ENCODE assay signal across 21 cellular contexts in the genomic region with DNA sequence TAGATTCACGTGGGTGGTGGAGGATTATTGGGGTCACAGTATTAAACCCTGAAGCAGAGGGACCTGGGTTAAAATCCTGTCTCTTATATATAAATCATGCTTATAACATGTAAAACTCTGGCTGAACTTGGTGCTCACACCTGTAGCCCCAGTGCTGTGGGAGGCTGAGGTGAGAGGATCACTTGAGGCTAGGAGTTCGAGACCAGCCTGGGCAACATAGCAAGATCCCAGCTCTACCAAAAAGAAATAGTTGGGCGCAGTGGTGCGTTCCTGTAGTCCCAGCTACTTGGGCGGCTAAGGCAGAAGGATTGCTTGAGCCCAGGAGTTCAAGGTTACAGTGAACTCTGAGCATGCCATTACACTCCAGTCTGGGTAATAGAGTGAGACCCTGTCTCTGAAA. TPM values are rescaled to one million over a fixed set of nuclear protein-coding genes. Genes with fewer than 3 reads are reported as not detected.
DNase-seq lines count a peak whose midpoint lies in the region; ATAC-seq and TF ChIP-seq lines count a peak whose summit lies in the region.
"Had no signal": no experiment of that assay in that cellular context is flagged by ENCODE, and none has a peak within 500 bp of the region (broad histone marks: within the 10 kb centered on the region; RNA-seq: fewer than 3 reads in every experiment).

No MANE protein-coding gene starts in this region.

- no peak overlapping the region for H3K4me3 ChIP-seq in naive thymus-derived CD4-positive, alpha-beta T cell (ENCODE audit: low read length)
- H3K4me3 ChIP-seq: cardiac muscle cell, sigmoid colon had no signal

- H3K27ac ChIP-seq in naive thymus-derived CD4-positive, alpha-beta T cell (ENCODE audit: low read depth, low read length): no peak overlapping the region
- H3K27ac ChIP-seq: sigmoid colon had no signal

- no peaks in the 10 kb centered on the region for H3K9me3 Mint-ChIP-seq in natural killer cell treated with Interleukin-12 subunit alpha and Interleukin-12 subunit beta and Interleukin-15 and Interleukin-18, amount 100 ng/mL, for 72 hours
- H3K9me3 Mint-ChIP-seq in natural killer cell (no peaks in the 10 kb centered on the region), activated B cell treated with CpG ODN at 0.5 μM for 24 hours (no peaks in the 10 kb centered on the region)
- H3K9me3 Mint-ChIP-seq in naive thymus-derived CD4-positive, alpha-beta T cell: peaks cover 3 to 28% (median 7%) of the 10 kb centered on the region in 11 donors
- no peaks in the 10 kb centered on the region for H3K9me3 Mint-ChIP-seq in effector memory CD8-positive, alpha-beta T cell

- no peaks in the 10 kb centered on the region for H3K27me3 Mint-ChIP-seq in natural killer cell treated with Interleukin-12 subunit alpha and Interleukin-12 subunit beta and Interleukin-15 and Interleukin-18, amount 100 ng/mL, for 72 hours
- H3K27me3 Mint-ChIP-seq in natural killer cell (ENCODE audit: low read depth in 2 of 2) (no peaks in the 10 kb centered on the region), activated B cell treated with CpG ODN at 0.5 μM for 24 hours (no peaks in the 10 kb centered on the region)
- no peaks in the 10 kb centered on the region for H3K27me3 Mint-ChIP-seq in naive thymus-derived CD4-positive, alpha-beta T cell
- no peaks in the 10 kb centered on the region for H3K27me3 Mint-ChIP-seq in effector memory CD8-positive, alpha-beta T cell

- H3K27ac Mint-ChIP-seq in natural killer cell treated with Interleukin-12 subunit alpha and Interleukin-12 subunit beta and Interleukin-15 and Interleukin-18, amount 100 ng/mL, for 72 hours: peak overlapping the region in 1 of 2 donors; percentile 59
- H3K27ac Mint-ChIP-seq in natural killer cell (no peak overlapping the region), activated B cell treated with CpG ODN at 0.5 μM for 24 hours (no peak overlapping the region)
- peak overlapping the region in 3 of 9 donors; percentile 12 to 57 (median 28) for H3K27ac Mint-ChIP-seq in naive thymus-derived CD4-positive, alpha-beta T cell
- peak overlapping the region in 1 of 2 donors; percentile 55 for H3K27ac Mint-ChIP-seq in effector memory CD8-positive, alpha-beta T cell

- intact Hi-C loops in natural killer cell (cut with micrococcal nuclease): no loop called here
- intact Hi-C loops in activated B cell treated with CpG ODN at 0.5 μM for 24 hours (cut with micrococcal nuclease): loop anchor here (5.0 to 10.0 kb wide), 2 partner anchors 172 to 574 kb away; partner anchors contain the start of gene ZNF17
- intact Hi-C loops in naive thymus-derived CD4-positive, alpha-beta T cell (cut with micrococcal nuclease): loop anchor here in 1 of 2 donors (5.0 kb wide), 2 partner anchors 339 to 1209 kb away; partner anchors contain the start of genes ZIK1 and ZNF324B

- H3K36me3 Mint-ChIP-seq in natural killer cell treated with Interleukin-12 subunit alpha and Interleukin-12 subunit beta and Interleukin-15 and Interleukin-18, amount 100 ng/mL, for 72 hours: peaks cover 4% of the 10 kb centered on the region
- H3K36me3 Mint-ChIP-seq in natural killer cell (no peaks in the 10 kb centered on the region), activated B cell treated with CpG ODN at 0.5 μM for 24 hours (ENCODE audit: low read depth) (peaks cover 57% of the 10 kb centered on the region)
- H3K36me3 Mint-ChIP-seq in naive thymus-derived CD4-positive, alpha-beta T cell: peaks cover 14 to 59% (median 48%) of the 10 kb centered on the region in 5 donors
- peaks cover 32% of the 10 kb centered on the region for H3K36me3 Mint-ChIP-seq in effector memory CD8-positive, alpha-beta T cell (ENCODE audit: insufficient read depth)

- no peak for DNase-seq in natural killer cell treated with Interleukin-12 subunit alpha and Interleukin-12 subunit beta and Interleukin-15 and Interleukin-18, amount 100 ng/mL, for 72 hours (ENCODE audit: low spot score)
- no peak for DNase-seq in natural killer cell
- DNase-seq in activated B cell treated with CpG ODN at 0.5 μM for 24 hours: no peak
- no peak for DNase-seq in naive thymus-derived CD4-positive, alpha-beta T cell
- no peak for DNase-seq in DMS79 treated with DMSO at 0.1 percent for 48 hours (lab: John Stamatoyannopoulos, UW)
- DNase-seq in effector memory CD8-positive, alpha-beta T cell: no peak
- DNase-seq: GF-D8, Kasumi-1, left cardiac atrium, mesenchymal stem cell, NCI-H1092, NCI-H2029, NCI-H345, NCI-H82, OCI-M1, posterior cingulate gyrus, Right ventricle myocardium superior, sigmoid colon had no signal

- H3K27me3 ChIP-seq in naive thymus-derived CD4-positive, alpha-beta T cell (ENCODE audit: control insufficient read depth in 2 of 2, insufficient read depth in 2 of 2, low read length in 2 of 2): no peaks in the 10 kb centered on the region
- H3K27me3 ChIP-seq: cardiac muscle cell, sigmoid colon had no signal

- CTCF ChIA-PET in activated B cell treated with CpG ODN at 0.5 μM for 24 hours (lab: Charles Lee): no interaction called here
- CTCF ChIA-PET in naive thymus-derived CD4-positive, alpha-beta T cell (lab: Charles Lee): no interaction called here

- H3K4me3 Mint-ChIP-seq in natural killer cell treated with Interleukin-12 subunit alpha and Interleukin-12 subunit beta and Interleukin-15 and Interleukin-18, amount 100 ng/mL, for 72 hours: peak overlapping the region; percentile 34
- H3K4me3 Mint-ChIP-seq in natural killer cell: no peak overlapping the region
- H3K4me3 Mint-ChIP-seq in activated B cell treated with CpG ODN at 0.5 μM for 24 hours: peak overlapping the region; percentile 32
- peak overlapping the region in 8 of 10 donors; percentile 32 to 97 (median 47) for H3K4me3 Mint-ChIP-seq in naive thymus-derived CD4-positive, alpha-beta T cell
- no peak overlapping the region for H3K4me3 Mint-ChIP-seq in effector memory CD8-positive, alpha-beta T cell

- no peak for ATAC-seq in natural killer cell treated with Interleukin-12 subunit alpha and Interleukin-12 subunit beta and Interleukin-15 and Interleukin-18, amount 100 ng/mL, for 72 hours
- no peak for ATAC-seq in natural killer cell
- no peak for ATAC-seq in activated B cell treated with CpG ODN at 0.5 μM for 24 hours (ENCODE audit: low read depth)
- ATAC-seq in naive thymus-derived CD4-positive, alpha-beta T cell: no peak
- no peak for ATAC-seq in HG02970 (IDR thresholded peaks at IDR 0.05; ENCODE audit: low FRiP score, unreplicated experiment)
- no peak for ATAC-seq in effector memory CD8-positive, alpha-beta T cell (replicated peaks)
- ATAC-seq: left cardiac atrium had no signal

- H3K4me1 Mint-ChIP-seq in natural killer cell treated with Interleukin-12 subunit alpha and Interleukin-12 subunit beta and Interleukin-15 and Interleukin-18, amount 100 ng/mL, for 72 hours (ENCODE audit: low read depth in 2 of 2): peaks cover 24 to 26% of the 10 kb centered on the region in 2 donors
- H3K4me1 Mint-ChIP-seq in natural killer cell (peaks cover 29 to 34% of the 10 kb centered on the region in 2 donors), activated B cell treated with CpG ODN at 0.5 μM for 24 hours (peaks cover 39% of the 10 kb centered on the region)
- peaks cover 20 to 49% (median 36%) of the 10 kb centered on the region in 7 donors for H3K4me1 Mint-ChIP-seq in naive thymus-derived CD4-positive, alpha-beta T cell
- peaks cover 26 to 28% of the 10 kb centered on the region in 2 donors for H3K4me1 Mint-ChIP-seq in effector memory CD8-positive, alpha-beta T cell (ENCODE audit: low read depth in 2 of 2)

- peaks cover 0 to 56% (median 8%) of the 10 kb centered on the region in 3 experiments for H3K36me3 ChIP-seq in naive thymus-derived CD4-positive, alpha-beta T cell (ENCODE audit: control insufficient read depth in 2 of 3, insufficient read depth in 3 of 3, low read length in 3 of 3)

- POLR2A ChIA-PET in activated B cell treated with CpG ODN at 0.5 μM for 24 hours (lab: Charles Lee): interaction anchor here (0.5 to 0.6 kb wide), 2 partner anchors 32 to 44 kb away, joined by 4 to 7 read pairs; no protein-coding TSS in a partner anchor
- POLR2A ChIA-PET in naive thymus-derived CD4-positive, alpha-beta T cell (lab: Charles Lee): interaction anchor here (0.6 to 1.0 kb wide), 2 partner anchors 25 to 37 kb away, joined by 4 to 5 read pairs; partner anchors contain the start of gene ZNF460

- no peaks in the 10 kb centered on the region for H3K9me3 ChIP-seq in naive thymus-derived CD4-positive, alpha-beta T cell (ENCODE audit: control insufficient read depth in 2 of 3, low read length in 3 of 3)
- H3K9me3 ChIP-seq: HAP-1, sigmoid colon had no signal

- TF ChIP-seq CTCF in natural killer cell (IDR thresholded peaks at IDR 0.05) (no peak), activated B cell treated with CpG ODN at 0.5 μM for 24 hours (IDR thresholded peaks at IDR 0.05) (no peak)

- peaks cover 19% of the 10 kb centered on the region in 2 donors for H3K4me1 ChIP-seq in naive thymus-derived CD4-positive, alpha-beta T cell (ENCODE audit: control insufficient read depth in 2 of 2, insufficient read depth in 2 of 2, low read length in 2 of 2)

RNA-seq across cellular contexts. Expression of gene ZNF805, which starts 2.4 kb away (rescaled TPM):
- 10 to 100 TPM; 14.7 to 15.5 TPM for total RNA-seq in natural killer cell treated with Interleukin-12 subunit alpha and Interleukin-12 subunit beta and Interleukin-15 and Interleukin-18, amount 100 ng/mL, for 72 hours
- total RNA-seq in natural killer cell (10 to 100 TPM; 25.9 to 32.7 (median 31.0) TPM), activated B cell treated with CpG ODN at 0.5 μM for 24 hours (20.3 and 25.9 TPM in 2 replicates)
- 10 to 100 TPM; 12.0 to 26.2 (median 23.7) TPM for total RNA-seq in naive thymus-derived CD4-positive, alpha-beta T cell
- polyA plus RNA-seq in naive thymus-derived CD4-positive, alpha-beta T cell: 1 to 10 TPM; 3.9 to 5.0 TPM

RNA-seq across cellular contexts. Expression of gene AURKC, which starts 12.0 kb away (rescaled TPM):
- total RNA-seq in natural killer cell treated with Interleukin-12 subunit alpha and Interleukin-12 subunit beta and Interleukin-15 and Interleukin-18, amount 100 ng/mL, for 72 hours: 1 to 10 TPM; 1.0 to 2.0 TPM
- 1 to 10 TPM; 2.3 to 3.5 (median 2.8) TPM for total RNA-seq in natural killer cell
- total RNA-seq in activated B cell treated with CpG ODN at 0.5 μM for 24 hours: 1.4 and 1.7 TPM in 2 replicates
- under 1 TPM in 4 of 5 experiments, not detected in 1; 0.43 to 0.88 (median 0.65) TPM for total RNA-seq in naive thymus-derived CD4-positive, alpha-beta T cell
- polyA plus RNA-seq in naive thymus-derived CD4-positive, alpha-beta T cell: not detected
- polyA plus RNA-seq: cardiac muscle cell had no signal

RNA-seq across cellular contexts. Expression of gene ZNF460, which starts 37.5 kb away (rescaled TPM):
- 100 to 1,000 TPM in 1 of 2 donors, 10 to 100 TPM in 1; 57.5 to 106 TPM for total RNA-seq in natural killer cell treated with Interleukin-12 subunit alpha and Interleukin-12 subunit beta and Interleukin-15 and Interleukin-18, amount 100 ng/mL, for 72 hours
- 10 to 100 TPM; 67.8 to 74.1 (median 69.7) TPM for total RNA-seq in natural killer cell
- 132 and 161 TPM in 2 replicates for total RNA-seq in activated B cell treated with CpG ODN at 0.5 μM for 24 hours
- 10 to 100 TPM; 44.8 to 82.6 (median 71.1) TPM for total RNA-seq in naive thymus-derived CD4-positive, alpha-beta T cell
- 10 to 100 TPM in 1 of 2 donors, 1 to 10 TPM in 1; 8.1 to 10.2 TPM for polyA plus RNA-seq in naive thymus-derived CD4-positive, alpha-beta T cell

RNA-seq across cellular contexts. Expression of gene ZNF264, which starts 51.5 kb away (rescaled TPM):
- 10 to 100 TPM; 40.0 to 40.6 TPM for total RNA-seq in natural killer cell treated with Interleukin-12 subunit alpha and Interleukin-12 subunit beta and Interleukin-15 and Interleukin-18, amount 100 ng/mL, for 72 hours
- total RNA-seq in natural killer cell: 10 to 100 TPM; 50.4 to 62.1 (median 54.2) TPM
- total RNA-seq in activated B cell treated with CpG ODN at 0.5 μM for 24 hours: 56.2 and 58.7 TPM in 2 replicates
- 10 to 100 TPM; 31.5 to 65.9 (median 44.3) TPM for total RNA-seq in naive thymus-derived CD4-positive, alpha-beta T cell
- polyA plus RNA-seq in naive thymus-derived CD4-positive, alpha-beta T cell: 10 to 100 TPM; 25.6 to 26.9 TPM

Comparison
In these comparisons a context has a peak if more than half of its experiments do, and no peak if none do; other contexts are left out.
1. H3K4me3 Mint-ChIP-seq: peak in natural killer cell treated with Interleukin-12 subunit alpha and Interleukin-12 subunit beta and Interleukin-15 and Interleukin-18, amount 100 ng/mL, for 72 hours (single experiment), activated B cell treated with CpG ODN at 0.5 μM for 24 hours (single experiment) and naive thymus-derived CD4-positive, alpha-beta T cell (8 of 10); none in natural killer cell (single experiment) and effector memory CD8-positive, alpha-beta T cell (0 of 2).